8 cellular contexts compared by ENCODE assay signal in the genomic region with DNA sequence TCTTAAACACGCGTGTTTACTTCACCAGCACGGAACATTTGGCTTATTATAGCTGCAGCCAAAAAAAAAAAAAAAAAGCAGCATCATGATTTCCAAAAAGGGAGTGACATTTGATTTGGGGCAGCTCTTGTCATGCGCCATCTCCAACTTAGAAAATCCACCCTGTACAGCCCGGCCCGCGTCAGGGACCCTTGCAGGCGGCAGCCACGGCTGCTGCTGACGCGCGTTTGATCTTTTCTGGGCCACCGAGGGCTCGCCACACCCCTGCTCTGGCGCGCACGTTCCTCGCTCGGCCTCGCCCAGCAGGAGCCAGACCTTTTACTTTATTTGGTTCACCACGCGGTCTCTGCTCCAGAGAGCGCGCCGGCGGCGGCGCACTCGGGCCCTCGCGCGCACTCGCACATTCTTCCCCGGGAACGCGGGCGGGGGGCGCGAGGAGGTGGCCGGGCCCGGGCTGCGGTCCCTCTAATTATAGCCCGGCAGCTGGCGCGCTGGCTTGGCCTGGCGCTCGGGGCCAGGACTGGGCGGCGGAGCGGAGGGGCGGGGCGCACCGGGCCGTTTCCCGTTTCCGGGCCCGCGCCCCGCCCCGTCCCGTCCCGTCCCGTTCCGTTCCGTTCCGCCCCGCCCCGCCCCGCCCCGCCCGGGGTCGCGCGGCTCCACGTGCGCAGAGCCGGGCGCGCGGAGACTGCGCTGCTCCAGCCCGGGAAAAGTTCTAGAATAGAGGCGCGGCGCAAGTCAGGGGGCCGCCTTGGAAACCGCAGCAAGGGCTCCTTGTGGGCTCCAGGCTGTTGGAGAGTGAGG. TPM values are rescaled to one million over a fixed set of nuclear protein-coding genes. Genes with fewer than 3 reads are reported as not detected.
DNase-seq lines count a peak whose midpoint lies in the region; ATAC-seq and TF ChIP-seq lines count a peak whose summit lies in the region.

No MANE protein-coding gene starts in this region.

- peak overlapping the region in 3 of 4 donors; percentile 19 to 61 (median 31) for H3K4me3 ChIP-seq in adrenal gland

- H3K36me3 ChIP-seq in adrenal gland (replicated peaks in 1 of 2): peaks cover 0 to 8% of the 10 kb centered on the region in 2 donors

- peak overlapping the region; percentile 82 to 94 (median 88) for H3K4me3 Mint-ChIP-seq in T-cell

- ATAC-seq in HG02642 (IDR thresholded peaks at IDR 0.05; ENCODE audit: poor library complexity, unreplicated experiment) (peak; percentile 82), T-cell (replicated peaks in 1 of 4) (peak; percentile 65 to 78 (median 76)), left cardiac atrium (peak; percentile 94)

- peak overlapping the region; percentile 91 to 93 for H3K27ac Mint-ChIP-seq in T-cell

- H3K9me3 ChIP-seq in adrenal gland (replicated peaks in 1 of 3): no peaks in the 10 kb centered on the region

- intact Hi-C loops in adrenal gland (cut with DNase I) (loop anchor here (5.0 to 10.0 kb wide), 4 partner anchors 65 to 492 kb away; no protein-coding TSS in a partner anchor), left cardiac atrium (cut with DNase I) (loop anchor here in 1 of 2 donors (2.0 kb wide), 1 partner anchor 101 kb away; no protein-coding TSS in a partner anchor), posterior vena cava (cut with DNase I) (loop anchor here in 1 of 2 donors (10.0 kb wide), 1 partner anchor 95 kb away; no protein-coding TSS in a partner anchor)

- no peaks in the 10 kb centered on the region for H3K27me3 Mint-ChIP-seq in T-cell

- H3K27me3 ChIP-seq in adrenal gland: no peaks in the 10 kb centered on the region

- peaks cover 14% of the 10 kb centered on the region for H3K36me3 Mint-ChIP-seq in T-cell

- WGBS in adrenal gland, 4 donors: 0 to 1% (median 0%) methylated on average over 24 to 87 of the region's 87 CpGs

- POLR2A ChIA-PET in T-cell (lab: Charles Lee): interaction anchor here (0.6 to 4.2 kb wide), 16 partner anchors 9 to 528 kb away, joined by 3 to 117 read pairs (median 4); a partner anchor contains a TSS

- H3K9me3 Mint-ChIP-seq in T-cell: no peaks in the 10 kb centered on the region

- TF ChIP-seq POLR2A in GM15510 (IDR thresholded peaks at IDR 0.05; ENCODE audit: borderline replicate concordance, extremely low read depth, insufficient read length) (peak; percentile 61), adrenal gland (IDR thresholded peaks at IDR 0.05) (peak; percentile 45 to 85)

- DNase-seq in NCI-H1092 treated with DMSO at 0.1 percent for 48 hours (lab: John Stamatoyannopoulos, UW) (peak; percentile 91), T-cell (peak; percentile 35 to 81 (median 72)), adrenal gland (peak; percentile 80 to 91 (median 87)), left cardiac atrium (peak; percentile 90), posterior vena cava (ENCODE audit: low spot score) (peak; percentile 96), GM19240 (ENCODE audit: insufficient read length, low spot score) (no peak)

- peak in 2 of 6 experiments; percentile 2 to 5 for TF ChIP-seq CTCF in adrenal gland (IDR thresholded peaks at IDR 0.05)

- H3K4me1 Mint-ChIP-seq in T-cell: peaks cover 45 to 60% (median 60%) of the 10 kb centered on the region in 3 donors

- peaks cover 49 to 55% of the 10 kb centered on the region in 2 donors for H3K4me1 ChIP-seq in adrenal gland (replicated peaks in 1 of 2)

- peak overlapping the region; percentile 97 to 100 (median 100) for H3K27ac ChIP-seq in adrenal gland

- CTCF ChIA-PET in T-cell (lab: Charles Lee): interaction anchor here (0.6 to 5.8 kb wide), 7 partner anchors 11 to 698 kb away, joined by 3 to 55 read pairs (median 5); a partner anchor contains a TSS

RNA-seq across cellular contexts. Expression of a gene that starts 10.2 kb away (rescaled TPM):
- total RNA-seq in T-cell (100 to 1,000 TPM; 141 to 406 (median 163) TPM), adrenal gland (100 to 1,000 TPM in 4 of 8 donors, 10 to 100 TPM in 4; 66.5 to 182 (median 102) TPM), left cardiac atrium (100 to 1,000 TPM in 1 of 2 donors, 10 to 100 TPM in 1; 98.0 to 100 TPM), posterior vena cava (10 to 100 TPM; 72.1 to 86.2 TPM)
- polyA plus RNA-seq in adrenal gland: 10 to 100 TPM; 47.2 to 87.6 (median 67.4) TPM
